Comparison of ENCODE assay signal across 14 cellular contexts in the genomic region with DNA sequence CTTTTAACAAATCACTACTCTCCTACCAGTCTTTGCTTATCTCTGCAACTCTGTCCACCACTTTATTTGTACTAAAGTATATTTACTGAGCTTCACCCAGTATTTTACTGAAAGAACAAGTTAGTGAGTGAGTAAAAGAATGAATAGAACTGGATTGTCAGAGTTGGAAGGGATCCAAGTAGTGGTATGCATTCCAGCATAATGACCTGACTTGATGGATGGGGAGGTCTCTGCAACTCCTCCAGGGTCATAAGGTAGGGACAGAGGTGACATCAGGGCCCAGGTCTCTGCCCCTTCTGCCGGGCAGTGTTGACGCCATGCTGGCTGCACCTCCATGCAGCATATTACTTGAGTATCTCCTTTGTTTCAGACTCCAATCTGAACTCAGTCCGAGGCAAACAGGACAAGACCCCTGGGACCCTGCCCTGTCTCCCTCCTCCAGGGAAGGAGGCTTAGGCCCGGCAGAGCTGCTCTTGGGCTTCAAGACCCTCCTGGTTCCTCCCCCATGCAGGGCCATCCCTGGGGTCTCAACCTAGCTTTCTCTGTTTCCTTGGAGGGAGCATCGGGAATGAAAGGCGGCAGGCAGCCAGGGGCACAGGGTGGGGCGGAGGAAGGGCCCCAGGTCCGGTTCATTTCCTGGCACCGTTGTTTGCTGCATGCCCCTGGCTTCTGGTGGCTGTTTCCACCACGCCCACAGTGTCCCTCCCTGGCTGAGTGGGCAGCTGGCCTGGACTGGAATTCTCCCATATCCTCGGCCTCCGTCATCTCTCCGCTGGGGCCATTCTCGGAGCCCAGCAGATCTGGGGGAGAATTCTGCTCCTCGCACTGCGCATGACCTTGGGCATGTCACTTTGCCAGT. TPM values are rescaled to one million over a fixed set of nuclear protein-coding genes. Genes with fewer than 3 reads are reported as not detected.
DNase-seq lines count a peak whose midpoint lies in the region; ATAC-seq and TF ChIP-seq lines count a peak whose summit lies in the region.
"Had no signal": no experiment of that assay in that cellular context is flagged by ENCODE, and none has a peak within 500 bp of the region (broad histone marks: within the 10 kb centered on the region; RNA-seq: fewer than 3 reads in every experiment).

No MANE protein-coding gene starts in this region.

- peaks cover 8% of the 10 kb centered on the region for H3K4me1 ChIP-seq in right cardiac atrium (ENCODE audit: control insufficient read depth, insufficient read depth, low read length)

- DNase-seq in HT-29 (ENCODE audit: low spot score) (peak; percentile 74), choroid plexus epithelial cell (ENCODE audit: low read depth) (peak; percentile 62), right cardiac atrium (peak; percentile 70 to 83 (median 81)), sciatic nerve (ENCODE audit: low spot score) (peak; percentile 75), EL (no peak)
- DNase-seq in stimulated activated naive CD8-positive, alpha-beta T cell treated with anti-CD3 and anti-CD28 coated beads, Interleukin-15, Interleukin-2, amounts not matched to agents 100 U/mL and 50 U/mL, for 24 hours, result no peak
- DNase-seq: brain microvascular endothelial cell; erythroblast; NCI-H2029; nephron progenitor cell; stimulated activated CD4-positive, alpha-beta T cell treated with anti-CD3 and anti-CD28 coated beads, Interleukin-15, amount 100 ng/mL, for 24 hours had no signal

- ATAC-seq in right cardiac atrium (peak; percentile 69 to 89), sciatic nerve (peak; percentile 74), GM19452 (IDR thresholded peaks at IDR 0.05; ENCODE audit: unreplicated experiment) (no peak), GM19397 (IDR thresholded peaks at IDR 0.05; ENCODE audit: unreplicated experiment) (no peak)
- ATAC-seq in stimulated activated naive CD8-positive, alpha-beta T cell treated with anti-CD3 and anti-CD28 coated beads, Interleukin-15, Interleukin-2, amounts not matched to agents 100 U/mL and 50 U/mL, for 24 hours, result no peak
- ATAC-seq: K562 had no signal

- no peak overlapping the region for H3K27ac ChIP-seq in right cardiac atrium (ENCODE audit: low read length)
- H3K27ac ChIP-seq: brain microvascular endothelial cell had no signal

- WGBS in right cardiac atrium, result 48% methylated on average over 16 of the region's 16 CpGs

- H3K9me3 ChIP-seq in right cardiac atrium (ENCODE audit: control insufficient read depth, low read length), result no peaks in the 10 kb centered on the region

- intact Hi-C loops in right cardiac atrium (cut with DNase I), result no loop called here
- intact Hi-C loops in sciatic nerve (cut with DNase I), result no loop called here

- TF ChIP-seq CTCF in choroid plexus epithelial cell (conservative IDR thresholded peaks at IDR 0.05; ENCODE audit: low read depth, low read length), result no peak

- no peaks in the 10 kb centered on the region for H3K27me3 ChIP-seq in right cardiac atrium (ENCODE audit: control insufficient read depth, insufficient read depth)
- H3K27me3 ChIP-seq: brain microvascular endothelial cell had no signal

- no peak overlapping the region for H3K4me3 ChIP-seq in choroid plexus epithelial cell (ENCODE audit: low read depth, low read length)
- H3K4me3 ChIP-seq in right cardiac atrium (ENCODE audit: low read length), result no peak overlapping the region
- H3K4me3 ChIP-seq: K562 had no signal

RNA-seq across cellular contexts. Expression of a gene that starts 12.4 kb away (rescaled TPM):
- total RNA-seq in HT-29 (2014; rRNA removed; shearing (Covaris generic)), result 218 and 237 TPM in 2 replicates
- 10 to 100 TPM; 22.9 to 32.9 (median 28.4) TPM for total RNA-seq in right cardiac atrium
- 21.5 TPM for polyA plus RNA-seq in right cardiac atrium
- total RNA-seq in sciatic nerve, result 70.1 TPM

RNA-seq across cellular contexts. Expression of a gene that starts 48.5 kb away (rescaled TPM):
- not detected in 2 replicates for total RNA-seq in HT-29 (2014; rRNA removed; shearing (Covaris generic))
- total RNA-seq in right cardiac atrium (under 1 TPM in 2 of 4 donors, not detected in 2; 0.12 to 0.14 TPM), sciatic nerve (0.22 TPM)
- 0.16 TPM for polyA plus RNA-seq in right cardiac atrium
- total RNA-seq: K562 had no signal
- polyA plus RNA-seq: K562 had no signal

RNA-seq across cellular contexts. Expression of a gene that starts 51.6 kb away (rescaled TPM):
- total RNA-seq in HT-29 (2014; rRNA removed; shearing (Covaris generic)), result 31.3 and 31.9 TPM in 2 replicates
- total RNA-seq in right cardiac atrium, result 100 to 1,000 TPM; 167 to 219 (median 182) TPM
- 149 TPM for polyA plus RNA-seq in right cardiac atrium
- 48.6 TPM for total RNA-seq in sciatic nerve

Comparison
In these comparisons a context has a peak if more than half of its experiments do, and no peak if none do; other contexts are left out.
1. DNase-seq: peak in HT-29 (single experiment), choroid plexus epithelial cell (single experiment), right cardiac atrium (3 of 3) and sciatic nerve (single experiment); none in stimulated activated naive CD8-positive, alpha-beta T cell treated with anti-CD3 and anti-CD28 coated beads, Interleukin-15, Interleukin-2, amounts not matched to agents 100 U/mL and 50 U/mL, for 24 hours (single experiment) and EL (single experiment).
2. ATAC-seq: peak in right cardiac atrium (2 of 2) and sciatic nerve (single experiment); none in stimulated activated naive CD8-positive, alpha-beta T cell treated with anti-CD3 and anti-CD28 coated beads, Interleukin-15, Interleukin-2, amounts not matched to agents 100 U/mL and 50 U/mL, for 24 hours (single experiment), GM19452 (single experiment) and GM19397 (single experiment).